In the genomic region with DNA sequence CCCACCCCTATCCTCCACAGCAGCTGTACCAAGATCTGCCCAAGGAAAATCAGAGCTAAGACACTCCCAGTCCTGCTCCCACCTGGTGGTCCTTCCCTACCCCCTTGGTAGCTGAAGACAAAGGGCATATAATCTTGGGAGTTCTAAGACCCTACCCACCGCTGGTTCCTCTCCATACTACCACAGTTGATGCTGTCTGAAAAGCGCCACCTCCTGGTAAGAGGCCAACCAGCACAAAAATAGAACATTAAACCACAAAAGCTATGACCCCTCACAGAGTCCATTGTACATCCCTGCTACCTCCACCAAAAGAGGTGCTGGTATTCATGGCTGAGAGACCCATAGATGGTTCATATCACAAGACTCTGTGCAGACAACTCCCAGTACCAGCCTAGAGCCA, we compare ENCODE assay signal across 14 cellular contexts.
DNase-seq lines count a peak whose midpoint lies in the region; ATAC-seq and TF ChIP-seq lines count a peak whose summit lies in the region.
"Had no signal": no experiment of that assay in that cellular context is flagged by ENCODE, and none has a peak within 500 bp of the region (broad histone marks: within the 10 kb centered on the region; RNA-seq: fewer than 3 reads in every experiment).

No MANE protein-coding gene starts in this region.

- in situ Hi-C loops in GM13977 (cut with MboI; ENCODE audit: low pct_unique_long_range_greater_than_20kb, low sequenced_read_pairs, unreplicated experiment) = no loop called here

- no peak overlapping the region for H3K27ac ChIP-seq in AG04450 (ENCODE audit: low read depth, low read length)
- H3K27ac ChIP-seq: uterus had no signal

- no peak overlapping the region for H3K9ac ChIP-seq in NT2/D1 (ENCODE audit: insufficient read length, low read depth)

- DNase-seq in AG04450 (ENCODE audit: low read depth, low spot score) (no peak), GM13977 (ENCODE audit: low spot score) (no peak), NT2/D1 (ENCODE audit: low read depth, low spot score) (peak; percentile 13), fibroblast of villous mesenchyme (ENCODE audit: low read depth) (peak; percentile 11), hepatic stellate cell (ENCODE audit: low spot score) (no peak), SW 1271 (lab: John Stamatoyannopoulos, UW) (no peak), kidney glomerular epithelial cell (lab: John Stamatoyannopoulos, UW) (no peak)
- DNase-seq: activated naive CD8-positive, alpha-beta T cell treated with anti-CD3 and anti-CD28 coated beads, Interleukin-2, amount 50 U/mL, for 24 hours; nucleus accumbens; stimulated activated CD8-positive, alpha-beta memory T cell treated with anti-CD3 and anti-CD28 coated beads, Interleukin-4, amount 100 ng/mL, for 48 hours; uterus had no signal

- POLR2A ChIA-PET in AG04450 (lab: Yijun Ruan, JAX) = no interaction called here

- CTCF ChIA-PET in AG04450 (lab: Charles Lee) = interaction anchor here (0.7 to 1.1 kb wide), 2 partner anchors 11 to 17 kb away, joined by 3 read pairs; no protein-coding TSS in a partner anchor

- H3K27me3 ChIP-seq in AG04450 (ENCODE audit: control insufficient read depth, insufficient read depth, low read length) (no peaks in the 10 kb centered on the region), NT2/D1 (ENCODE audit: insufficient read depth, insufficient read length) (no peaks in the 10 kb centered on the region)
- H3K27me3 ChIP-seq: uterus had no signal

- H3K4me3 ChIP-seq in AG04450 (ENCODE audit: low read depth, low read length) = no peak overlapping the region
- H3K4me3 ChIP-seq in NT2/D1 (ENCODE audit: insufficient read length, low read depth) = no peak overlapping the region
- H3K4me3 ChIP-seq in fibroblast of villous mesenchyme (ENCODE audit: low read depth, low read length) = no peak overlapping the region
- H3K4me3 ChIP-seq: HAP-1, lung, uterus had no signal

- ATAC-seq in SK-N-SH treated with all-trans-retinoic acid at 6 μM for 48 hours = no peak
- ATAC-seq: activated naive CD8-positive, alpha-beta T cell treated with anti-CD3 and anti-CD28 coated beads, Interleukin-2, amount 50 U/mL, for 24 hours had no signal

- no peaks in the 10 kb centered on the region for H3K36me3 ChIP-seq in NT2/D1 (ENCODE audit: insufficient read depth, insufficient read length, low read length)
- H3K36me3 ChIP-seq: HAP-1, uterus had no signal

- H3K4me1 ChIP-seq in NT2/D1 (ENCODE audit: insufficient read depth, insufficient read length) = no peaks in the 10 kb centered on the region
- H3K4me1 ChIP-seq: HAP-1, uterus had no signal

- TF ChIP-seq CTCF in AG04450 (IDR thresholded peaks at IDR 0.05; ENCODE audit: low read depth, low read length) = peak; percentile 24
- peak; percentile 23 for TF ChIP-seq CTCF in GM13977 (IDR thresholded peaks at IDR 0.05; ENCODE audit: extremely low read depth, insufficient read depth, missing control alignments)
- peak; percentile 47 for TF ChIP-seq CTCF in fibroblast of villous mesenchyme (IDR thresholded peaks at IDR 0.05; ENCODE audit: insufficient read depth, low read depth, low read length)

- H3K9me3 ChIP-seq in AG04450 (ENCODE audit: control insufficient read depth, insufficient read depth, low read length) (no peaks in the 10 kb centered on the region; the same call in none of the 2 replicates), NT2/D1 (ENCODE audit: insufficient read depth, low read length) (peaks cover 14% of the 10 kb centered on the region)
- H3K9me3 ChIP-seq: HAP-1 had no signal

TF ChIP-seq in SK-N-SH treated with all-trans-retinoic acid at 6 μM for 48 hours, 23 proteins besides CTCF, POLR2A, EP300 and RAD21:
- TF ChIP-seq, protein P1, sequence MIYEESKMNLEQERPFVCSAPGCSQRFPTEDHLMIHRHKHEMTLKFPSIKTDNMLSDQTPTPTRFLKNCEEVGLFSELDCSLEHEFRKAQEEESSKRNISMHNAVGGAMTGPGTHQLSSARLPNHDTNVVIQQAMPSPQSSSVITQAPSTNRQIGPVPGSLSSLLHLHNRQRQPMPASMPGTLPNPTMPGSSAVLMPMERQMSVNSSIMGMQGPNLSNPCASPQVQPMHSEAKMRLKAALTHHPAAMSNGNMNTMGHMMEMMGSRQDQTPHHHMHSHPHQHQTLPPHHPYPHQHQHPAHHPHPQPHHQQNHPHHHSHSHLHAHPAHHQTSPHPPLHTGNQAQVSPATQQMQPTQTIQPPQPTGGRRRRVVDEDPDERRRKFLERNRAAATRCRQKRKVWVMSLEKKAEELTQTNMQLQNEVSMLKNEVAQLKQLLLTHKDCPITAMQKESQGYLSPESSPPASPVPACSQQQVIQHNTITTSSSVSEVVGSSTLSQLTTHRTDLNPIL (CRISPR knock-in tag; IDR thresholded peaks at IDR 0.05; ENCODE audit: low read depth) = no peak
- TF ChIP-seq ESRRG (CRISPR knock-in tag; IDR thresholded peaks at IDR 0.05) = no peak
- TF ChIP-seq ZNF70 (CRISPR knock-in tag; IDR thresholded peaks at IDR 0.05) = no peak
- no peak for TF ChIP-seq GLIS3 (CRISPR knock-in tag; IDR thresholded peaks at IDR 0.05)
- TF ChIP-seq, protein P2, sequence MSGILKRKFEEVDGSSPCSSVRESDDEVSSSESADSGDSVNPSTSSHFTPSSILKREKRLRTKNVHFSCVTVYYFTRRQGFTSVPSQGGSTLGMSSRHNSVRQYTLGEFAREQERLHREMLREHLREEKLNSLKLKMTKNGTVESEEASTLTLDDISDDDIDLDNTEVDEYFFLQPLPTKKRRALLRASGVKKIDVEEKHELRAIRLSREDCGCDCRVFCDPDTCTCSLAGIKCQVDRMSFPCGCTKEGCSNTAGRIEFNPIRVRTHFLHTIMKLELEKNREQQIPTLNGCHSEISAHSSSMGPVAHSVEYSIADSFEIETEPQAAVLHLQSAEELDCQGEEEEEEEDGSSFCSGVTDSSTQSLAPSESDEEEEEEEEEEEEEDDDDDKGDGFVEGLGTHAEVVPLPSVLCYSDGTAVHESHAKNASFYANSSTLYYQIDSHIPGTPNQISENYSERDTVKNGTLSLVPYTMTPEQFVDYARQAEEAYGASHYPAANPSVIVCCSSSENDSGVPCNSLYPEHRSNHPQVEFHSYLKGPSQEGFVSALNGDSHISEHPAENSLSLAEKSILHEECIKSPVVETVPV (CRISPR knock-in tag; IDR thresholded peaks at IDR 0.05) = no peak
TF ChIP-seq in SK-N-SH treated with all-trans-retinoic acid at 6 μM for 48 hours: peak in this region for 0.

Comparison
In these comparisons a context has a peak if more than half of its experiments do, and no peak if none do; other contexts are left out.
1. DNase-seq: peak in NT2/D1 (single experiment) and fibroblast of villous mesenchyme (single experiment); none in AG04450 (single experiment), GM13977 (single experiment), hepatic stellate cell (single experiment), SW 1271 (0 of 2) and kidney glomerular epithelial cell (single experiment).
2. Peak in every context shown above with its lines, with median percentiles within 50 percentile points of each other: CTCF ChIP-seq.